ENCODE assay signal across 8 cellular contexts in the genomic region with DNA sequence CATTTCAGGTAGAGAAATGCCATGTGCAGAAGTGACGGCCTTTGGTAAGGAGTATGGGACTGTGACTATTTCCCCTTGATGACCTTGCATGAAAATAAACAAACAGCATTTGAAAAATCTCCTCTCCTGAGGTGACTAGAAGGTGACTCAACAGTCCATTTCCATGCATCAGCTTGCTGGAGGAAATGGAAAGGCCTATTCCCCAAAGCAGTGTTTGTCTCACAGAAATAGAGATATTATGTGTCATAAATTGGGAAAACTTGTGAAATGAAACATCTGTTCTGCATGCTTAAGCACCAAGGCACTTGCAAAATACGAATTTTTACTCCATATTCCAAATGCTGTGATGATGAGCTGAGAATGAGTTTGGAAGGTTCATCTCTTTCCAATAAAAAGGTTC.
DNase-seq lines count a peak whose midpoint lies in the region; ATAC-seq and TF ChIP-seq lines count a peak whose summit lies in the region.
"Not testable (repeated sequence)": the region's sequence is repeated elsewhere in the genome, so short reads cannot be mapped to it uniquely, and the experiment has no call there.

No MANE protein-coding gene starts in this region.

- not testable (repeated sequence) for H3K36me3 ChIP-seq in GM23248 (ENCODE audit: low read depth); PC-3 (ENCODE audit: low read depth, low read length); adipocyte (ENCODE audit: control insufficient read depth, insufficient read depth, low read length, severe bottlenecking)

- peak; percentile 65 for DNase-seq in AG10803 (ENCODE audit: low read depth)
- DNase-seq in GM23248: peak; percentile 66
- peak; percentile 44 for DNase-seq in PC-3
- DNase-seq in adipocyte (ENCODE audit: low read depth): peak; percentile 55
- DNase-seq in cardiac fibroblast (ENCODE audit: low read depth in 2 of 2): peak; percentile 47 to 82
- DNase-seq in fibroblast of mammary gland (ENCODE audit: low read depth): peak; percentile 69
- DNase-seq in left ventricle myocardium superior: not testable (repeated sequence)
- peak; percentile 30 for DNase-seq in superior temporal gyrus (ENCODE audit: extremely low spot score)

- 0% methylated on average over 1 of the region's 2 CpGs for WGBS in GM23248 (ENCODE audit: low coverage in 1 of 2, low lambda C conversion rate in 2 of 2, missing lambda C conversion rate in 2 of 2), 2 experiments

- not testable (repeated sequence) for H3F3A ChIP-seq in GM23248 (ENCODE audit: insufficient read depth); PC-3 (ENCODE audit: low read length, unreplicated experiment)

- BruUV-seq in PC-3 (replicated peaks; lab: Mats Ljungman, UMichigan): not testable (repeated sequence)

- not testable (repeated sequence) for H3K27ac ChIP-seq in GM23248; PC-3 (ENCODE audit: low read length)

- POLR2A ChIA-PET in PC-3 (lab: Charles Lee; ENCODE audit: unreplicated experiment): not testable (repeated sequence)

- H3K4me3 ChIP-seq in AG10803 (ENCODE audit: low read length); GM23248; PC-3 (ENCODE audit: low read length); adipocyte (ENCODE audit: low read length); cardiac fibroblast (replicated peaks in 1 of 2; ENCODE audit: low read depth in 2 of 2, low read length in 2 of 2); fibroblast of mammary gland (ENCODE audit: control insufficient read depth, low read depth, low read length): not testable (repeated sequence)

- CTCF ChIA-PET in PC-3 (lab: Charles Lee): not testable (repeated sequence)

- not testable (repeated sequence) for H3K9me2 ChIP-seq in GM23248 (ENCODE audit: insufficient read depth); PC-3 (replicated peaks; ENCODE audit: low read length)

- intact Hi-C loops in PC-3 (cut with micrococcal nuclease); left ventricle myocardium superior (cut with micrococcal nuclease): not testable (repeated sequence)

- not testable (repeated sequence) for H3K9me3 ChIP-seq in GM23248 (ENCODE audit: low read depth); PC-3 (ENCODE audit: low read length); adipocyte (ENCODE audit: control insufficient read depth, low read length)

- not testable (repeated sequence) for H4K20me1 ChIP-seq in GM23248 (ENCODE audit: insufficient read depth); PC-3 (ENCODE audit: low read length)

- not testable (repeated sequence) for TF ChIP-seq CTCF in AG10803 (conservative IDR thresholded peaks at IDR 0.05; ENCODE audit: low read length); PC-3 (conservative IDR thresholded peaks at IDR 0.05; ENCODE audit: low read depth, low read length); cardiac fibroblast (IDR thresholded peaks at IDR 0.05; ENCODE audit: low read depth, low read length); fibroblast of mammary gland (conservative IDR thresholded peaks at IDR 0.05; ENCODE audit: control insufficient read depth, insufficient read depth, low read depth, low read length)

- not testable (repeated sequence) for H3K79me2 ChIP-seq in GM23248 (ENCODE audit: insufficient read depth); PC-3 (ENCODE audit: low read length)

- in situ Hi-C loops in GM23248 (cut with MboI): not testable (repeated sequence)

- peak; percentile 75 for ATAC-seq in PC-3
- peak; percentile 42 for ATAC-seq in left ventricle myocardium superior

- H3K4me2 ChIP-seq in GM23248 (ENCODE audit: unreplicated experiment); PC-3 (ENCODE audit: low read length): not testable (repeated sequence)

- H3K4me1 ChIP-seq in GM23248 (ENCODE audit: insufficient read depth); PC-3 (ENCODE audit: insufficient read depth, low read length); adipocyte (ENCODE audit: control insufficient read depth, insufficient read depth, low read length): not testable (repeated sequence)

- not testable (repeated sequence) for H3K9ac ChIP-seq in GM23248; PC-3 (ENCODE audit: low read length); adipocyte (ENCODE audit: low read length)

- not testable (repeated sequence) for H2AFZ ChIP-seq in GM23248; PC-3 (ENCODE audit: low read length)

- not testable (repeated sequence) for H3K27me3 ChIP-seq in GM23248 (replicated peaks; ENCODE audit: insufficient read depth); PC-3 (ENCODE audit: low read length); adipocyte (replicated peaks; ENCODE audit: control insufficient read depth, insufficient read depth, low read length)
